In genomic region chr6:41191569-41191968, GRCh38 we compare ENCODE assay signal across 8 cellular contexts. TPM values are rescaled to one million over a fixed set of nuclear protein-coding genes. Genes with fewer than 3 reads are reported as not detected.
DNase-seq lines count a peak whose midpoint lies in the region; ATAC-seq, FAIRE-seq and TF ChIP-seq lines count a peak whose summit lies in the region.

No MANE protein-coding gene starts in this region.

- intact Hi-C loops in left lung (cut with DNase I) = no loop called here

- peak overlapping the region in 1 of 2 donors; percentile 20 for H3K27ac ChIP-seq in left lung

- TF ChIP-seq CTCF in BE2C (IDR thresholded peaks at IDR 0.05; ENCODE audit: low read depth, low read length) = peak; percentile 39
- TF ChIP-seq CTCF in left lung (IDR thresholded peaks at IDR 0.05) = peak; percentile 53 to 69

- no peak for DNase-seq in BE2C
- peak; percentile 13 for DNase-seq in LHCN-M2 (ENCODE audit: low read depth)
- DNase-seq in adipocyte (ENCODE audit: low read depth) = peak; percentile 22
- DNase-seq in left lung = peak; percentile 58 to 91
- no peak for DNase-seq in RCC 7860 (ENCODE audit: low spot score)
- DNase-seq in NCI-H2081 (lab: John Stamatoyannopoulos, UW) = no peak

- no peaks in the 10 kb centered on the region for H3K4me1 ChIP-seq in BE2C
- H3K4me1 ChIP-seq in adipocyte (ENCODE audit: control insufficient read depth, insufficient read depth, low read length) = no peaks in the 10 kb centered on the region
- H3K4me1 ChIP-seq in left lung = peaks cover 0 to 5% of the 10 kb centered on the region in 2 donors

- H3K4me3 ChIP-seq in BE2C (ENCODE audit: low read depth, low read length) = no peak overlapping the region
- H3K4me3 ChIP-seq in adipocyte (ENCODE audit: low read length) = no peak overlapping the region
- no peak overlapping the region for H3K4me3 ChIP-seq in left lung

- peak; percentile 96 for ATAC-seq in left lung
- no peak for ATAC-seq in HG02973 (IDR thresholded peaks at IDR 0.05; ENCODE audit: unreplicated experiment)
- ATAC-seq in HG03108 (IDR thresholded peaks at IDR 0.05; ENCODE audit: unreplicated experiment) = no peak

- H3K9me3 ChIP-seq in BE2C = no peaks in the 10 kb centered on the region; the same call in 1 of the 2 replicates
- H3K9me3 ChIP-seq in adipocyte (ENCODE audit: control insufficient read depth, low read length) = peaks cover 11% of the 10 kb centered on the region
- H3K9me3 ChIP-seq in left lung = peaks cover 0 to 12% of the 10 kb centered on the region in 2 donors

- FAIRE-seq in RCC 7860 (lab: Jason Lieb, UNC) = no peak

- H3K27me3 ChIP-seq in BE2C (peaks cover 6% of the 10 kb centered on the region; the same call in 1 of the 2 replicates), adipocyte (replicated peaks; ENCODE audit: control insufficient read depth, insufficient read depth, low read length) (peaks cover 39% of the 10 kb centered on the region), left lung (peaks cover 0 to 24% of the 10 kb centered on the region in 2 donors)

- H3K36me3 ChIP-seq in BE2C (no peaks in the 10 kb centered on the region), adipocyte (ENCODE audit: control insufficient read depth, insufficient read depth, low read length, severe bottlenecking) (no peaks in the 10 kb centered on the region), left lung (peaks cover 0 to 11% of the 10 kb centered on the region in 2 donors)

- no peak overlapping the region for H3K9ac ChIP-seq in adipocyte (ENCODE audit: low read length)

RNA-seq across cellular contexts. Expression of gene TREML2, which starts 9.4 kb away (rescaled TPM):
- not detected for polyA plus RNA-seq in BE2C (2012; ENCODE audit: insufficient read depth, insufficient read length, low read depth)
- total RNA-seq in LHCN-M2 (2014; rRNA removed) = not detected in 2 replicates
- not detected for polyA plus RNA-seq in LHCN-M2 (2012)
- 1 to 10 TPM in 1 of 2 donors, under 1 TPM in 1; 0.32 to 3.2 TPM for total RNA-seq in left lung

RNA-seq across cellular contexts. Expression of gene TREM2, which starts 28.7 kb away (rescaled TPM):
- not detected for polyA plus RNA-seq in BE2C (2012; ENCODE audit: insufficient read depth, insufficient read length, low read depth)
- total RNA-seq in LHCN-M2 (2014; rRNA removed) (not detected in 2 replicates), left lung (10 to 100 TPM; 16.2 to 29.2 TPM)
- polyA plus RNA-seq in LHCN-M2 (2012) = 0.10 TPM

RNA-seq across cellular contexts. Expression of gene TREML4, which starts 36.6 kb away (rescaled TPM):
- polyA plus RNA-seq in BE2C (2012; ENCODE audit: insufficient read depth, insufficient read length, low read depth) = not detected
- total RNA-seq in LHCN-M2 (2014; rRNA removed) (not detected in 2 replicates), left lung (under 1 TPM in 1 of 2 donors, not detected in 1; 0.32 TPM)
- not detected for polyA plus RNA-seq in LHCN-M2 (2012)

RNA-seq across cellular contexts. Expression of gene TREML1, which starts 37.4 kb away (rescaled TPM):
- not detected for polyA plus RNA-seq in BE2C (2012; ENCODE audit: insufficient read depth, insufficient read length, low read depth)
- total RNA-seq in LHCN-M2 (2014; rRNA removed) (not detected in 2 replicates), left lung (under 1 TPM; 0.87 to 0.92 TPM)
- not detected for polyA plus RNA-seq in LHCN-M2 (2012)

Comparison
In these comparisons a context has a peak if more than half of its experiments do, and no peak if none do; other contexts are left out.
1. DNase-seq: peak in LHCN-M2 (single experiment), adipocyte (single experiment) and left lung (2 of 2); none in BE2C (single experiment), RCC 7860 (single experiment) and NCI-H2081 (0 of 2).
2. RNA of gene TREM2, which starts 28.7 kb away (total RNA-seq): 16.2 to 29.2 TPM in left lung; not detected in LHCN-M2; every median in the first group is over 10 times any median in the second.